In the genomic region with DNA sequence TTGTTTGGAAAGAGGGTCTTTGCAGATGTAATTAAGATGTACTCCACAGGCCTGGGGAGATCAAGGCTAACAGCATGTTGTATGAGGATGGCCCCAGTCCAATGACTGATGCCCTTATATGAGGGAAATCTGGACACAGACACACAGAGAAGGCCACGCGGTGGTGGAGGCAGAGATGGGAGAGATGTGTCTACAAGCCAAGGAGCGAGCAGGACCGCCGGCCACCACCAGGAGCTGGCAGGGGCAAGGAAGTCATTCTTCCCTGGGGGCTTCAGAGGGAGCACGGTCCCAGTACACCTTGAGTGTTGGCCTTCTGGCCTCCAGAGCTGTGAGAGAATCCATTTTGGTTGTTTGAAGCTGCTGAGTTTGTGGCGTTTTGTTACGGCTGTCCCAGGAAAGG, we compare ENCODE assay signal across 19 cellular contexts. TPM values are rescaled to one million over a fixed set of nuclear protein-coding genes. Genes with fewer than 3 reads are reported as not detected.
DNase-seq lines count a peak whose midpoint lies in the region; FAIRE-seq and TF ChIP-seq lines count a peak whose summit lies in the region.
"Had no signal": no experiment of that assay in that cellular context is flagged by ENCODE, and none has a peak within 500 bp of the region (broad histone marks: within the 10 kb centered on the region; RNA-seq: fewer than 3 reads in every experiment).

No MANE protein-coding gene starts in this region.

- H3K4me1 ChIP-seq in kidney (ENCODE audit: control insufficient read depth in 1 of 2, insufficient read depth in 1 of 2, low read depth in 1 of 2, low read length in 2 of 2) (peaks cover 0 to 19% of the 10 kb centered on the region in 2 donors), skeletal muscle tissue (ENCODE audit: control insufficient read depth in 3 of 3, insufficient read depth in 3 of 3, low read length in 3 of 3) (peaks cover 53 to 82% (median 58%) of the 10 kb centered on the region in 3 donors)

- peaks cover 66% of the 10 kb centered on the region for H3K4me1 Mint-ChIP-seq in activated CD4-positive, alpha-beta T cell treated with anti-CD3 and anti-CD28 coated beads, Interleukin-2, amount 10 ng/mL, durations not matched to agents 7 days and 5 days
- H3K4me1 Mint-ChIP-seq in activated CD4-positive, alpha-beta memory T cell treated with anti-CD3 and anti-CD28 coated beads for 36 hours (ENCODE audit: low read depth) = peaks cover 76% of the 10 kb centered on the region

- no peak overlapping the region for H3K9ac ChIP-seq in kidney (ENCODE audit: low read length in 2 of 2)
- peak overlapping the region in 2 of 3 donors; percentile 33 to 46 for H3K9ac ChIP-seq in skeletal muscle tissue (ENCODE audit: low read depth in 1 of 3, low read length in 3 of 3)

- no peak overlapping the region for H3K27ac ChIP-seq in kidney (ENCODE audit: low read depth in 2 of 2, low read length in 2 of 2)
- peak overlapping the region; percentile 62 for H3K27ac ChIP-seq in skeletal muscle tissue (ENCODE audit: low read depth, low read length)
- H3K27ac ChIP-seq: breast epithelium, SJSA1, upper lobe of right lung had no signal

- no peak for FAIRE-seq in kidney (lab: Jason Lieb, UNC)
- FAIRE-seq: G401.6 had no signal

- H3K36me3 Mint-ChIP-seq in activated CD4-positive, alpha-beta T cell treated with anti-CD3 and anti-CD28 coated beads, Interleukin-2, amount 10 ng/mL, durations not matched to agents 7 days and 5 days (ENCODE audit: low read depth) = no peaks in the 10 kb centered on the region
- no peaks in the 10 kb centered on the region for H3K36me3 Mint-ChIP-seq in activated CD4-positive, alpha-beta memory T cell treated with anti-CD3 and anti-CD28 coated beads for 36 hours
- H3K36me3 Mint-ChIP-seq: activated CD8-positive, alpha-beta memory T cell treated with anti-CD3 and anti-CD28 coated beads, Interleukin-2, amount 10 ng/mL, durations not matched to agents 7 days and 5 days had no signal

- H3K9me3 Mint-ChIP-seq in activated CD4-positive, alpha-beta T cell treated with anti-CD3 and anti-CD28 coated beads, Interleukin-2, amount 10 ng/mL, durations not matched to agents 7 days and 5 days = no peaks in the 10 kb centered on the region
- no peaks in the 10 kb centered on the region for H3K9me3 Mint-ChIP-seq in activated CD4-positive, alpha-beta memory T cell treated with anti-CD3 and anti-CD28 coated beads for 36 hours
- H3K9me3 Mint-ChIP-seq: activated T-helper 2 cell treated with anti-CD3 and anti-CD28 coated beads, Interferon-gamma antibody, Interleukin-2, Interleukin-4, amounts not matched to agents 10 μg/mL and 5 μg/mL and 100 μg/mL, durations not matched to agents 14 hours and 24 hours and 36 hours; stimulated activated naive CD8-positive, alpha-beta T cell treated with anti-CD3 and anti-CD28 coated beads, Interleukin-15, amount 100 ng/mL, for 72 hours; T-helper 2 cell treated with Interferon-gamma antibody and Interleukin-4, amounts not matched to agents 5 μg/mL and 100 μg/mL, for 36 hours had no signal

- H3K27me3 ChIP-seq in skeletal muscle tissue (ENCODE audit: control insufficient read depth in 3 of 3, insufficient read depth in 3 of 3, low read length in 3 of 3) = no peaks in the 10 kb centered on the region
- H3K27me3 ChIP-seq: breast epithelium, dorsolateral prefrontal cortex, SJSA1, upper lobe of right lung had no signal

- intact Hi-C loops in activated CD4-positive, alpha-beta memory T cell treated with anti-CD3 and anti-CD28 coated beads for 36 hours (cut with micrococcal nuclease) = no loop called here
- intact Hi-C loops in kidney (cut with DNase I) = no loop called here

- POLR2A ChIA-PET in activated CD4-positive, alpha-beta T cell treated with anti-CD3 and anti-CD28 coated beads, Interleukin-2, amount 10 ng/mL, durations not matched to agents 7 days and 5 days (lab: Charles Lee) = no interaction called here
- POLR2A ChIA-PET in activated CD4-positive, alpha-beta memory T cell treated with anti-CD3 and anti-CD28 coated beads for 36 hours (lab: Charles Lee) = no interaction called here

- no peak overlapping the region for H3K4me3 ChIP-seq in kidney (ENCODE audit: low read length in 2 of 2)
- H3K4me3 ChIP-seq in skeletal muscle tissue (ENCODE audit: low read length in 3 of 3) = peak overlapping the region in 1 of 3 donors; percentile 22
- H3K4me3 ChIP-seq: breast epithelium, dorsolateral prefrontal cortex, SJSA1, upper lobe of right lung had no signal

- no peak for DNase-seq in activated CD4-positive, alpha-beta T cell treated with anti-CD3 and anti-CD28 coated beads, Interleukin-2, amount 10 ng/mL, durations not matched to agents 7 days and 5 days
- DNase-seq in activated CD4-positive, alpha-beta T cell treated with anti-CD3 and anti-CD28 coated beads, Interleukin-2, amount 50 U/mL, for 1 hour = no peak
- DNase-seq in activated CD4-positive, alpha-beta memory T cell treated with anti-CD3 and anti-CD28 coated beads for 36 hours = no peak
- DNase-seq in kidney (peak; percentile 62), OCI-M1 (lab: John Stamatoyannopoulos, UW) (no peak), dermis blood vessel endothelial cell (no peak)
- no peak for DNase-seq in stimulated activated CD4-positive, alpha-beta T cell treated with anti-CD3 and anti-CD28 coated beads, Interleukin-4, amount 100 ng/mL, for 24 hours
- DNase-seq: activated CD4-positive, CD25-positive, alpha-beta regulatory T cell; activated CD8-positive, alpha-beta memory T cell treated with anti-CD3 and anti-CD28 coated beads, Interleukin-2, amount 10 ng/mL, durations not matched to agents 7 days and 5 days; dorsolateral prefrontal cortex; NCI-H82; stimulated activated naive CD8-positive, alpha-beta T cell treated with anti-CD3 and anti-CD28 coated beads, Interleukin-15, amount 100 ng/mL, for 72 hours; upper lobe of right lung had no signal

- H3K36me3 ChIP-seq in kidney (ENCODE audit: control insufficient read depth in 1 of 2, insufficient read depth in 2 of 2, low read length in 2 of 2) (no peaks in the 10 kb centered on the region), skeletal muscle tissue (ENCODE audit: control insufficient read depth in 3 of 3, insufficient read depth in 3 of 3, low read length in 3 of 3) (no peaks in the 10 kb centered on the region)
- H3K36me3 ChIP-seq: breast epithelium, SJSA1, upper lobe of right lung had no signal

- TF ChIP-seq CTCF in kidney (IDR thresholded peaks at IDR 0.05; ENCODE audit: borderline replicate concordance, extremely low read depth, insufficient read depth) = no peak

- no peaks in the 10 kb centered on the region for H3K27me3 Mint-ChIP-seq in activated CD4-positive, alpha-beta T cell treated with anti-CD3 and anti-CD28 coated beads, Interleukin-2, amount 10 ng/mL, durations not matched to agents 7 days and 5 days
- H3K27me3 Mint-ChIP-seq in activated CD4-positive, alpha-beta memory T cell treated with anti-CD3 and anti-CD28 coated beads for 36 hours = peaks cover 1% of the 10 kb centered on the region

- no peaks in the 10 kb centered on the region for H3K9me3 ChIP-seq in kidney (ENCODE audit: control insufficient read depth in 1 of 2, low read length in 2 of 2)
- H3K9me3 ChIP-seq in skeletal muscle tissue (ENCODE audit: control insufficient read depth in 3 of 3, low read length in 3 of 3) = no peaks in the 10 kb centered on the region
- H3K9me3 ChIP-seq: breast epithelium, SJSA1, upper lobe of right lung had no signal

- no peak overlapping the region for H3K4me3 Mint-ChIP-seq in activated CD4-positive, alpha-beta T cell treated with anti-CD3 and anti-CD28 coated beads, Interleukin-2, amount 10 ng/mL, durations not matched to agents 7 days and 5 days
- H3K4me3 Mint-ChIP-seq in activated CD4-positive, alpha-beta memory T cell treated with anti-CD3 and anti-CD28 coated beads for 36 hours = no peak overlapping the region
- H3K4me3 Mint-ChIP-seq: activated CD8-positive, alpha-beta memory T cell treated with anti-CD3 and anti-CD28 coated beads, Interleukin-2, amount 10 ng/mL, durations not matched to agents 7 days and 5 days; stimulated activated naive CD8-positive, alpha-beta T cell treated with anti-CD3 and anti-CD28 coated beads, Interleukin-15, amount 100 ng/mL, for 72 hours; T-helper 2 cell treated with Interferon-gamma antibody and Interleukin-4, amounts not matched to agents 5 μg/mL and 100 μg/mL, for 36 hours had no signal

- H3K27ac Mint-ChIP-seq in activated CD4-positive, alpha-beta T cell treated with anti-CD3 and anti-CD28 coated beads, Interleukin-2, amount 10 ng/mL, durations not matched to agents 7 days and 5 days = peak overlapping the region; percentile 61
- peak overlapping the region; percentile 58 for H3K27ac Mint-ChIP-seq in activated CD4-positive, alpha-beta memory T cell treated with anti-CD3 and anti-CD28 coated beads for 36 hours
- H3K27ac Mint-ChIP-seq: activated CD8-positive, alpha-beta memory T cell treated with anti-CD3 and anti-CD28 coated beads, Interleukin-2, amount 10 ng/mL, durations not matched to agents 7 days and 5 days; activated T-helper 2 cell treated with anti-CD3 and anti-CD28 coated beads, Interferon-gamma antibody, Interleukin-2, Interleukin-4, amounts not matched to agents 10 μg/mL and 5 μg/mL and 100 μg/mL, durations not matched to agents 14 hours and 24 hours and 36 hours; stimulated activated naive CD8-positive, alpha-beta T cell treated with anti-CD3 and anti-CD28 coated beads, Interleukin-15, amount 100 ng/mL, for 72 hours had no signal

- CTCF ChIA-PET in activated CD4-positive, alpha-beta T cell treated with anti-CD3 and anti-CD28 coated beads, Interleukin-2, amount 10 ng/mL, durations not matched to agents 7 days and 5 days (lab: Charles Lee) = interaction anchor here (0.6 to 2.8 kb wide), 6 partner anchors 9 to 162 kb away, joined by 3 to 12 read pairs (median 5); no protein-coding TSS in a partner anchor
- CTCF ChIA-PET in activated CD4-positive, alpha-beta memory T cell treated with anti-CD3 and anti-CD28 coated beads for 36 hours (lab: Charles Lee) = interaction anchor here (1.2 to 1.6 kb wide), 3 partner anchors 10 to 29 kb away, joined by 3 to 7 read pairs (median 6); no protein-coding TSS in a partner anchor

RNA-seq across cellular contexts. Expression of gene SOCS3, which starts 14.7 kb away (rescaled TPM):
- 10 to 100 TPM; 22.2 to 24.4 TPM for total RNA-seq in activated CD4-positive, alpha-beta T cell treated with anti-CD3 and anti-CD28 coated beads, Interleukin-2, amount 10 ng/mL, durations not matched to agents 7 days and 5 days
- 100 to 1,000 TPM; 162 to 167 TPM for total RNA-seq in activated CD4-positive, alpha-beta memory T cell treated with anti-CD3 and anti-CD28 coated beads for 36 hours
- total RNA-seq in kidney (110 TPM), skeletal muscle tissue (15.7 TPM), dermis blood vessel endothelial cell (46.4 and 130 TPM in 2 replicates)
- 31.2 TPM for polyA plus RNA-seq in kidney (ENCODE audit: insufficient read depth, low read depth, low replicate concordance)

RNA-seq across cellular contexts. Expression of gene PGS1, which starts 33.3 kb away (rescaled TPM):
- total RNA-seq in activated CD4-positive, alpha-beta T cell treated with anti-CD3 and anti-CD28 coated beads, Interleukin-2, amount 10 ng/mL, durations not matched to agents 7 days and 5 days = 10 to 100 TPM; 71.1 to 78.3 TPM
- 10 to 100 TPM; 75.8 to 78.1 TPM for total RNA-seq in activated CD4-positive, alpha-beta memory T cell treated with anti-CD3 and anti-CD28 coated beads for 36 hours
- 65.4 TPM for total RNA-seq in kidney
- 15.6 TPM for polyA plus RNA-seq in kidney (ENCODE audit: insufficient read depth, low read depth, low replicate concordance)
- total RNA-seq in skeletal muscle tissue = 15.1 TPM
- 38.1 and 66.9 TPM in 2 replicates for total RNA-seq in dermis blood vessel endothelial cell

Comparison
In these comparisons a context has a peak if more than half of its experiments do, and no peak if none do; other contexts are left out.
1. H3K9ac ChIP-seq: peak in skeletal muscle tissue (2 of 3); none in kidney (0 of 2).